2 cellular contexts compared by ENCODE assay signal in the genomic region with DNA sequence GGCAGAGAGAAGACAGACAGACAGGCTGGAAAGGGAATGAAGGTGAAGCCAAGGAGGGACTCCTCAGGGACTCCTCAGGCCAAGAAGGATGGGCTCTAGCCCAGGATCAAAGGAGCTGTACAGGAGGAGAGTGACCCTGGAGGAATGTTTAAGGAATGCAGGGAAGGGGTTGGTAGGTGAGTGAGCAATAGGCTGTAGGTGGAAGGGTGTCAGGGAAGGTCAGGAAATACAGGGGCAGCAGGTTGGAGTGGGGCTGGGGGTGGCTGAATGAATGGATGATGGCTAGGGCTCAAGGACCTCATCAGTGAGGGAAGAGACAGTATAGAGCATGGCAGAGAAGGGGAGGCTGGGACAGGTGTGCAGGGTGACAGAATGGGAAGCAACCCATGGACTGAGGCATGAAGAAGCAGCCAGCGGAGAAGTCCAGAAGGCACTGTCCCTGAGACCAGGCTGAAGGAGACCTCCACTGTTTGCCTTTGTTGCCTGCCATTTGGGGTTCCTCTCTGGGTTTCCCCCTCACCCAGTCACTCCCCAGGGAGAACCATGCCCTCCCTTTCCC.
TF ChIP-seq lines count a peak whose summit lies in the region.

No MANE protein-coding gene starts in this region.

TF ChIP-seq in GM23338, 12 proteins besides CTCF, POLR2A, EP300 and RAD21 (continues in another document):
- TF ChIP-seq ZNF114 (CRISPR knock-in tag; IDR thresholded peaks at IDR 0.05) (no peak), NANOG (IDR thresholded peaks at IDR 0.05; ENCODE audit: borderline replicate concordance) (no peak), CREB1 (CRISPR knock-in tag; IDR thresholded peaks at IDR 0.05; ENCODE audit: low read depth) (no peak), EZH2phosphoT487 (IDR thresholded peaks at IDR 0.05; ENCODE audit: unreplicated experiment) (no peak), STAT1 (IDR thresholded peaks at IDR 0.05; ENCODE audit: unreplicated experiment) (no peak), EZH2 (IDR thresholded peaks at IDR 0.05; ENCODE audit: low read depth, unreplicated experiment) (no peak), JUNB (IDR thresholded peaks at IDR 0.05; ENCODE audit: unreplicated experiment) (no peak), ZNF331 (CRISPR knock-in tag; IDR thresholded peaks at IDR 0.05; ENCODE audit: low read depth) (no peak), POLR2AphosphoS5 (IDR thresholded peaks at IDR 0.05; ENCODE audit: low read depth) (no peak)
- TF ChIP-seq, protein P1, sequence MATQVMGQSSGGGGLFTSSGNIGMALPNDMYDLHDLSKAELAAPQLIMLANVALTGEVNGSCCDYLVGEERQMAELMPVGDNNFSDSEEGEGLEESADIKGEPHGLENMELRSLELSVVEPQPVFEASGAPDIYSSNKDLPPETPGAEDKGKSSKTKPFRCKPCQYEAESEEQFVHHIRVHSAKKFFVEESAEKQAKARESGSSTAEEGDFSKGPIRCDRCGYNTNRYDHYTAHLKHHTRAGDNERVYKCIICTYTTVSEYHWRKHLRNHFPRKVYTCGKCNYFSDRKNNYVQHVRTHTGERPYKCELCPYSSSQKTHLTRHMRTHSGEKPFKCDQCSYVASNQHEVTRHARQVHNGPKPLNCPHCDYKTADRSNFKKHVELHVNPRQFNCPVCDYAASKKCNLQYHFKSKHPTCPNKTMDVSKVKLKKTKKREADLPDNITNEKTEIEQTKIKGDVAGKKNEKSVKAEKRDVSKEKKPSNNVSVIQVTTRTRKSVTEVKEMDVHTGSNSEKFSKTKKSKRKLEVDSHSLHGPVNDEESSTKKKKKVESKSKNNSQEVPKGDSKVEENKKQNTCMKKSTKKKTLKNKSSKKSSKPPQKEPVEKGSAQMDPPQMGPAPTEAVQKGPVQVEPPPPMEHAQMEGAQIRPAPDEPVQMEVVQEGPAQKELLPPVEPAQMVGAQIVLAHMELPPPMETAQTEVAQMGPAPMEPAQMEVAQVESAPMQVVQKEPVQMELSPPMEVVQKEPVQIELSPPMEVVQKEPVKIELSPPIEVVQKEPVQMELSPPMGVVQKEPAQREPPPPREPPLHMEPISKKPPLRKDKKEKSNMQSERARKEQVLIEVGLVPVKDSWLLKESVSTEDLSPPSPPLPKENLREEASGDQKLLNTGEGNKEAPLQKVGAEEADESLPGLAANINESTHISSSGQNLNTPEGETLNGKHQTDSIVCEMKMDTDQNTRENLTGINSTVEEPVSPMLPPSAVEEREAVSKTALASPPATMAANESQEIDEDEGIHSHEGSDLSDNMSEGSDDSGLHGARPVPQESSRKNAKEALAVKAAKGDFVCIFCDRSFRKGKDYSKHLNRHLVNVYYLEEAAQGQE (IDR thresholded peaks at IDR 0.05; ENCODE audit: unreplicated experiment): no peak
- TF ChIP-seq, protein P2, sequence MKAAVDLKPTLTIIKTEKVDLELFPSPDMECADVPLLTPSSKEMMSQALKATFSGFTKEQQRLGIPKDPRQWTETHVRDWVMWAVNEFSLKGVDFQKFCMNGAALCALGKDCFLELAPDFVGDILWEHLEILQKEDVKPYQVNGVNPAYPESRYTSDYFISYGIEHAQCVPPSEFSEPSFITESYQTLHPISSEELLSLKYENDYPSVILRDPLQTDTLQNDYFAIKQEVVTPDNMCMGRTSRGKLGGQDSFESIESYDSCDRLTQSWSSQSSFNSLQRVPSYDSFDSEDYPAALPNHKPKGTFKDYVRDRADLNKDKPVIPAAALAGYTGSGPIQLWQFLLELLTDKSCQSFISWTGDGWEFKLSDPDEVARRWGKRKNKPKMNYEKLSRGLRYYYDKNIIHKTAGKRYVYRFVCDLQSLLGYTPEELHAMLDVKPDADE (IDR thresholded peaks at IDR 0.05): no peak

TF ChIP-seq in GM12878, 131 proteins besides CTCF, POLR2A, EP300 and RAD21:
- TF ChIP-seq KLF5 (IDR thresholded peaks at IDR 0.05; ENCODE audit: partially characterized antibody): no peak
- TF ChIP-seq YY1 (IDR thresholded peaks at IDR 0.05; ENCODE audit: low read depth, low read length): no peak
- TF ChIP-seq HDAC6 (IDR thresholded peaks at IDR 0.05; ENCODE audit: unreplicated experiment): no peak
- TF ChIP-seq WRNIP1 (IDR thresholded peaks at IDR 0.05; ENCODE audit: borderline replicate concordance, low read depth, low read length): no peak
- TF ChIP-seq, protein P3, sequence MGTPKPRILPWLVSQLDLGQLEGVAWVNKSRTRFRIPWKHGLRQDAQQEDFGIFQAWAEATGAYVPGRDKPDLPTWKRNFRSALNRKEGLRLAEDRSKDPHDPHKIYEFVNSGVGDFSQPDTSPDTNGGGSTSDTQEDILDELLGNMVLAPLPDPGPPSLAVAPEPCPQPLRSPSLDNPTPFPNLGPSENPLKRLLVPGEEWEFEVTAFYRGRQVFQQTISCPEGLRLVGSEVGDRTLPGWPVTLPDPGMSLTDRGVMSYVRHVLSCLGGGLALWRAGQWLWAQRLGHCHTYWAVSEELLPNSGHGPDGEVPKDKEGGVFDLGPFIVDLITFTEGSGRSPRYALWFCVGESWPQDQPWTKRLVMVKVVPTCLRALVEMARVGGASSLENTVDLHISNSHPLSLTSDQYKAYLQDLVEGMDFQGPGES (IDR thresholded peaks at IDR 0.05): no peak
- TF ChIP-seq STAT3 (IDR thresholded peaks at IDR 0.05; ENCODE audit: low read depth, low read length): no peak
- TF ChIP-seq NFYA (IDR thresholded peaks at IDR 0.05; ENCODE audit: borderline replicate concordance, low read depth, low read length): no peak
- no peak for TF ChIP-seq TARDBP (IDR thresholded peaks at IDR 0.05; ENCODE audit: borderline replicate concordance)
